Comparison of ENCODE assay signal across 16 cellular contexts in genomic region chr6:105607624-105608392, GRCh38.
DNase-seq lines count a peak whose midpoint lies in the region; ATAC-seq, FAIRE-seq and TF ChIP-seq lines count a peak whose summit lies in the region.
"Had no signal": no experiment of that assay in that cellular context is flagged by ENCODE, and none has a peak within 500 bp of the region (broad histone marks: within the 10 kb centered on the region; RNA-seq: fewer than 3 reads in every experiment).

No MANE protein-coding gene starts in this region.

- peak overlapping the region; percentile 85 for H2BK12ac ChIP-seq in trophoblast cell (ENCODE audit: low read length)

- peaks cover 15% of the 10 kb centered on the region for H3K79me1 ChIP-seq in trophoblast cell (ENCODE audit: low read length)

- H3K4me2 ChIP-seq in keratinocyte (ENCODE audit: control insufficient read depth, extremely low read depth, insufficient read depth, low read depth, low read length) (no peak overlapping the region), trophoblast cell (ENCODE audit: low read length) (no peak overlapping the region)

- H3K14ac ChIP-seq in trophoblast cell (ENCODE audit: low read length), result peak overlapping the region; percentile 41

- no peak overlapping the region for H3K23ac ChIP-seq in trophoblast cell (ENCODE audit: low read length)

- H4K20me1 ChIP-seq in keratinocyte (ENCODE audit: control insufficient read depth, extremely low read depth, insufficient read depth, low read length), result no peaks in the 10 kb centered on the region

- no CpG with 5 or more reads among the region's 4 CpGs for WGBS in trophoblast cell (ENCODE audit: extremely low coverage, insufficient coverage, insufficient read length)

- H3K9me3 ChIP-seq in SJSA1 (replicated peaks), result no peaks in the 10 kb centered on the region
- H3K9me3 ChIP-seq in keratinocyte (ENCODE audit: control insufficient read depth, low read depth, low read length), result no peaks in the 10 kb centered on the region
- no peaks in the 10 kb centered on the region for H3K9me3 ChIP-seq in trophoblast cell (ENCODE audit: insufficient read depth, low read depth, low read length)
- H3K9me3 ChIP-seq: lower lobe of right lung, right lobe of liver had no signal

- no peak for TF ChIP-seq CTCF in keratinocyte (optimal IDR thresholded peaks at IDR 0.05 in 1 of 3, IDR thresholded peaks at IDR 0.05 in 1 of 3, conservative IDR thresholded peaks at IDR 0.05 in 1 of 3; ENCODE audit: extremely low read depth in 1 of 3, insufficient read depth in 2 of 3, low read length in 3 of 3)

- H3K4me3 ChIP-seq in SJSA1 (no peak overlapping the region), keratinocyte (ENCODE audit: control insufficient read depth in 2 of 3, extremely low read depth in 1 of 3, insufficient read depth in 2 of 3, low read depth in 1 of 3, low read length in 3 of 3) (no peak overlapping the region), trophoblast cell (ENCODE audit: low read depth, low read length) (no peak overlapping the region)
- H3K4me3 ChIP-seq: lower lobe of right lung, right lobe of liver had no signal

- H2BK120ac ChIP-seq in trophoblast cell (ENCODE audit: insufficient read depth, low read length, poor library complexity), result peak overlapping the region; percentile 87

- dilution Hi-C loops in keratinocyte (cut with MboI; ENCODE audit: extremely low pct_ligation_motif_present, low sequenced_read_pairs), result no loop called here

- H3K9ac ChIP-seq in keratinocyte (ENCODE audit: control insufficient read depth, extremely low read depth, insufficient read depth, low read length), result no peak overlapping the region
- no peak overlapping the region for H3K9ac ChIP-seq in trophoblast cell (ENCODE audit: low read length)

- H3K4me1 ChIP-seq in SJSA1 (replicated peaks), result peaks cover 40% of the 10 kb centered on the region
- peaks cover 17% of the 10 kb centered on the region for H3K4me1 ChIP-seq in keratinocyte (ENCODE audit: control insufficient read depth, extremely low read depth, insufficient read depth, low read length)
- H3K4me1 ChIP-seq in trophoblast cell (ENCODE audit: control insufficient read depth in 1 of 2, insufficient read depth in 2 of 2, low read length in 2 of 2), result peaks cover 10 to 22% of the 10 kb centered on the region in 2 experiments
- H3K4me1 ChIP-seq: right lobe of liver had no signal

- peak overlapping the region; percentile 64 for H2BK5ac ChIP-seq in trophoblast cell (ENCODE audit: low read depth, low read length, poor library complexity)

- H3K79me2 ChIP-seq in keratinocyte (ENCODE audit: control insufficient read depth, insufficient read depth, low read length) (no peaks in the 10 kb centered on the region), trophoblast cell (ENCODE audit: control insufficient read depth, insufficient read depth, low read length, poor library complexity) (no peaks in the 10 kb centered on the region)

- H4K8ac ChIP-seq in trophoblast cell (ENCODE audit: low read depth, low read length), result no peak overlapping the region

- no peak overlapping the region for H3K4ac ChIP-seq in trophoblast cell (ENCODE audit: low read depth, low read length)

- no peaks in the 10 kb centered on the region for H3K9me1 ChIP-seq in keratinocyte (ENCODE audit: control insufficient read depth, extremely low read depth, insufficient read depth, low read length)

- H3K36me3 ChIP-seq in SJSA1, result no peaks in the 10 kb centered on the region
- H3K36me3 ChIP-seq in keratinocyte (ENCODE audit: control insufficient read depth in 2 of 2, extremely low read depth in 1 of 2, insufficient read depth in 2 of 2, low read length in 2 of 2), result no peaks in the 10 kb centered on the region
- no peaks in the 10 kb centered on the region for H3K36me3 ChIP-seq in trophoblast cell (ENCODE audit: control insufficient read depth in 1 of 2, insufficient read depth in 2 of 2, low read length in 2 of 2)
- H3K36me3 ChIP-seq: lower lobe of right lung, right lobe of liver had no signal

- peak; percentile 10 for DNase-seq in ELR (ENCODE audit: low read depth)
- DNase-seq in SJSA1 (ENCODE audit: low read depth in 1 of 2, low spot score in 2 of 2), result no peak
- no peak for DNase-seq in keratinocyte (ENCODE audit: low read depth, low spot score)
- no peak for DNase-seq in trophoblast cell
- DNase-seq in activated gamma-delta T cell treated with Interleukin-2 at 50 U/mL for 16 hours, result no peak
- DNase-seq in germinal center (ENCODE audit: low spot score), result no peak
- DNase-seq in HTR-8/SVneo (ENCODE audit: insufficient read length, low spot score), result no peak
- DNase-seq: activated effector memory CD4-positive, alpha-beta T cell treated with anti-CD3 and anti-CD28 coated beads, Interleukin-2, amount 50 U/mL, for 16 hours; NCI-H2029; NCI-H524 treated with DMSO at 0.1 percent for 48 hours; right lobe of liver; stimulated activated CD4-positive, alpha-beta T cell treated with anti-CD3 and anti-CD28 coated beads, Interleukin-2, amount 100 ng/mL, for 24 hours; T-helper 9 cell had no signal

- H4K91ac ChIP-seq in trophoblast cell (ENCODE audit: low read depth, low read length), result peak overlapping the region; percentile 57

- H4K12ac ChIP-seq in trophoblast cell (ENCODE audit: low read depth, low read length), result no peak overlapping the region

- ATAC-seq in HG03139 (IDR thresholded peaks at IDR 0.05; ENCODE audit: unreplicated experiment), result no peak
- ATAC-seq: right lobe of liver had no signal

- H2AFZ ChIP-seq in keratinocyte (ENCODE audit: control insufficient read depth, low read length) (no peak overlapping the region), trophoblast cell (ENCODE audit: insufficient read depth, low read length, poor library complexity) (peak overlapping the region; percentile 8)

- H3K27me3 ChIP-seq in SJSA1 (replicated peaks), result no peaks in the 10 kb centered on the region
- no peaks in the 10 kb centered on the region for H3K27me3 ChIP-seq in keratinocyte (ENCODE audit: control insufficient read depth, extremely low read depth, insufficient read depth, low read length)
- no peaks in the 10 kb centered on the region for H3K27me3 ChIP-seq in trophoblast cell (ENCODE audit: insufficient read depth, low read length)
- H3K27me3 ChIP-seq: right lobe of liver had no signal

- peak overlapping the region; percentile 64 for H2AK5ac ChIP-seq in trophoblast cell (ENCODE audit: low read length)

- FAIRE-seq in keratinocyte (lab: Jason Lieb, UNC), result peak; percentile 9
- no peak for FAIRE-seq in HTR-8/SVneo (lab: Jason Lieb, UNC)
- FAIRE-seq: colon had no signal

- no peak overlapping the region for H3K18ac ChIP-seq in trophoblast cell (ENCODE audit: low read length)

- H3K27ac ChIP-seq in SJSA1 (peak overlapping the region; percentile 100), keratinocyte (ENCODE audit: control insufficient read depth, insufficient read depth, low read length) (no peak overlapping the region), trophoblast cell (ENCODE audit: low read depth, low read length) (peak overlapping the region; percentile 22)
- H3K27ac ChIP-seq: lower lobe of right lung, right lobe of liver had no signal
